In genomic region chr14:72822946-72823611, GRCh38 we compare ENCODE assay signal across 1 cellular context.
A peak's percentile ranks its signal among the peaks of the same experiment; 100 is the strongest.
TF ChIP-seq lines count a peak whose summit lies in the region.

No MANE protein-coding gene starts in this region.

TF ChIP-seq in K562, 482 proteins besides CTCF, POLR2A, EP300 and RAD21 (continued from another document):
- no peak for TF ChIP-seq ZNF398 (CRISPR knock-in tag; IDR thresholded peaks at IDR 0.05)
- TF ChIP-seq VEZF1 (CRISPR knock-in tag; IDR thresholded peaks at IDR 0.05): peak; percentile 78
- no peak for TF ChIP-seq ZNF695 (CRISPR knock-in tag; IDR thresholded peaks at IDR 0.05)
- no peak for TF ChIP-seq ZFPM2 (CRISPR knock-in tag; IDR thresholded peaks at IDR 0.05)
- no peak for TF ChIP-seq ZNF184 (CRISPR knock-in tag; IDR thresholded peaks at IDR 0.05)
- TF ChIP-seq ZNF507 (tag; conservative IDR thresholded peaks at IDR 0.05): no peak
- no peak for TF ChIP-seq U2AF2 (optimal IDR thresholded peaks at IDR 0.05; ENCODE audit: low read depth, low read length)
- TF ChIP-seq CTBP1 (IDR thresholded peaks at IDR 0.05; ENCODE audit: borderline replicate concordance): peak; percentile 57; the same call in 1 of the 2 replicates
- TF ChIP-seq EGR1 (conservative IDR thresholded peaks at IDR 0.05): 0 out of 2 replicates have a peak, but pooled peaks have one; percentile 20
- no peak for TF ChIP-seq ZNF224 (CRISPR knock-in tag; IDR thresholded peaks at IDR 0.05)
- no peak for TF ChIP-seq NKRF (IDR thresholded peaks at IDR 0.05; ENCODE audit: borderline replicate concordance)
- TF ChIP-seq HINFP (tag; conservative IDR thresholded peaks at IDR 0.05; ENCODE audit: low read depth): peak; percentile 35; the same call in 1 of the 2 replicates
- TF ChIP-seq BACH1 (tag; IDR thresholded peaks at IDR 0.05): 0 out of 2 replicates have a peak, but pooled peaks have one; percentile 44
- no peak for TF ChIP-seq ZC3H4 (CRISPR knock-in tag; IDR thresholded peaks at IDR 0.05; ENCODE audit: borderline replicate concordance)
- TF ChIP-seq DLX4 (CRISPR knock-in tag; IDR thresholded peaks at IDR 0.05): no peak
- peak; percentile 82 for TF ChIP-seq SOX6 (IDR thresholded peaks at IDR 0.05)
- TF ChIP-seq FOS (IDR thresholded peaks at IDR 0.05; ENCODE audit: extremely low read depth, insufficient read length): no peak
- no peak for TF ChIP-seq ZNF280A (IDR thresholded peaks at IDR 0.05; ENCODE audit: low read depth, partially characterized antibody)
- TF ChIP-seq GTF2B (IDR thresholded peaks at IDR 0.05; ENCODE audit: extremely low read depth, insufficient read length): no peak
- no peak for TF ChIP-seq HMG20B (CRISPR knock-in tag; IDR thresholded peaks at IDR 0.05)
- no peak for TF ChIP-seq SRSF3 (IDR thresholded peaks at IDR 0.05; ENCODE audit: insufficient read depth, low read length)
- no peak for TF ChIP-seq MCM5 (IDR thresholded peaks at IDR 0.05; ENCODE audit: low read depth)
- TF ChIP-seq ESRRB (CRISPR knock-in tag; IDR thresholded peaks at IDR 0.05; ENCODE audit: borderline replicate concordance): no peak
- no peak for TF ChIP-seq ZSCAN29 (IDR thresholded peaks at IDR 0.05)
- no peak for TF ChIP-seq ZNF41 (CRISPR knock-in tag; conservative IDR thresholded peaks at IDR 0.05)
- TF ChIP-seq GABPA (tag; conservative IDR thresholded peaks at IDR 0.05; ENCODE audit: low read depth): 0 out of 2 replicates have a peak, but pooled peaks have one; percentile 5
- peak; percentile 88 for TF ChIP-seq CBFA2T2 (conservative IDR thresholded peaks at IDR 0.05)
- TF ChIP-seq CREM (IDR thresholded peaks at IDR 0.05; ENCODE audit: low read depth): peak; percentile 41; the same call in 1 of the 2 replicates
- TF ChIP-seq ZNF174 (CRISPR knock-in tag; IDR thresholded peaks at IDR 0.05): no peak
- peak; percentile 53; the same call in 1 of the 2 replicates for TF ChIP-seq BCOR (IDR thresholded peaks at IDR 0.05)
- TF ChIP-seq ZKSCAN3 (CRISPR knock-in tag; IDR thresholded peaks at IDR 0.05): no peak
- TF ChIP-seq JUND (IDR thresholded peaks at IDR 0.05; ENCODE audit: borderline replicate concordance, low read depth, low read length): 0 out of 2 replicates have a peak, but pooled peaks have one; percentile 25
- TF ChIP-seq JUND (tag; IDR thresholded peaks at IDR 0.05; ENCODE audit: borderline replicate concordance, low read depth, low read length): peak; percentile 59; the same call in 2 of the 3 replicates
- no peak for TF ChIP-seq MECOM (CRISPR knock-in tag; IDR thresholded peaks at IDR 0.05)
- TF ChIP-seq PCBP1 (IDR thresholded peaks at IDR 0.05; ENCODE audit: low read depth, low read length, poor library complexity, severe bottlenecking): no peak
- TF ChIP-seq ETS1 (conservative IDR thresholded peaks at IDR 0.05; ENCODE audit: control insufficient read depth, low read depth, low read length): no peak
- peak; percentile 72 for TF ChIP-seq KLF16 (IDR thresholded peaks at IDR 0.05)
- no peak for TF ChIP-seq ILF3 (IDR thresholded peaks at IDR 0.05; ENCODE audit: borderline replicate concordance)
- 0 out of 2 replicates have a peak, but pooled peaks have one; percentile 52 for TF ChIP-seq HSF4 (CRISPR knock-in tag; IDR thresholded peaks at IDR 0.05; ENCODE audit: borderline replicate concordance)
- no peak for TF ChIP-seq MLX (CRISPR knock-in tag; conservative IDR thresholded peaks at IDR 0.05)
- TF ChIP-seq ZNF551 (CRISPR knock-in tag; IDR thresholded peaks at IDR 0.05): no peak
- peak; percentile 88 for TF ChIP-seq NCOR1 (IDR thresholded peaks at IDR 0.05)
- TF ChIP-seq THAP7 (CRISPR knock-in tag; IDR thresholded peaks at IDR 0.05): no peak
- TF ChIP-seq ZBTB2 (IDR thresholded peaks at IDR 0.05): no peak
- no peak for TF ChIP-seq ETS2 (tag; IDR thresholded peaks at IDR 0.05; ENCODE audit: borderline replicate concordance, poor library complexity, severe bottlenecking)
- TF ChIP-seq MYNN (IDR thresholded peaks at IDR 0.05): 0 out of 2 replicates have a peak, but pooled peaks have one; percentile 31
- no peak for TF ChIP-seq MYNN (CRISPR knock-in tag; IDR thresholded peaks at IDR 0.05)
- TF ChIP-seq ZMIZ1 (IDR thresholded peaks at IDR 0.05; ENCODE audit: low read depth in 2 of 2, low read length in 2 of 2): peak in 1 of 2 experiments; percentile 47; a peak in 1 of 4 replicates
